Comparison of ENCODE assay signal across 26 cellular contexts in genomic region chr9:103104101-103104500, GRCh38.
"Had no signal": no experiment of that assay in that cellular context is flagged by ENCODE, and none has a peak within 500 bp of the region (broad histone marks: within the 10 kb centered on the region; RNA-seq: fewer than 3 reads in every experiment).

No MANE protein-coding gene starts in this region.

- H3K4me1 ChIP-seq: neural progenitor cell, parathyroid adenoma, psoas muscle, right lobe of liver, sigmoid colon, stomach, thyroid gland, tibial nerve, upper lobe of left lung, uterus had no signal

- H2AFZ ChIP-seq: neural progenitor cell, parathyroid adenoma had no signal

- H3K9me3 ChIP-seq: neutrophil, ovary, psoas muscle, right lobe of liver, sigmoid colon, thoracic aorta, thyroid gland, tibial nerve, upper lobe of left lung, uterus had no signal

- H3K9ac ChIP-seq: neural progenitor cell, parathyroid adenoma had no signal

- H3K4me3 ChIP-seq: neural progenitor cell, ovary, psoas muscle, right lobe of liver, sigmoid colon, stomach, thoracic aorta, thyroid gland, tibial nerve, upper lobe of left lung, uterus had no signal

- H3K36me3 ChIP-seq: neural progenitor cell, neutrophil, ovary, right lobe of liver, sigmoid colon, stomach, thoracic aorta, thyroid gland, tibial nerve, upper lobe of left lung, uterus had no signal

- H3K4me2 ChIP-seq: neural progenitor cell had no signal

- ATAC-seq: naive thymus-derived CD4-positive, alpha-beta T cell; natural killer cell; psoas muscle; right cardiac atrium; right lobe of liver; stimulated activated effector memory CD8-positive, alpha-beta T cell treated with anti-CD3 and anti-CD28 coated beads, Interleukin-12 subunit alpha, Interleukin-12 subunit beta, amount 100 ng/mL, for 72 hours; stimulated activated naive B cell treated with anti-CD40 and anti-IgM and Interleukin-4, amounts not matched to agents 10 μg/mL and 1 μg/mL and 100 μg/mL, for 72 hours had no signal

- H3K27ac ChIP-seq: neural progenitor cell, neutrophil, ovary, parathyroid adenoma, psoas muscle, right lobe of liver, sigmoid colon, stomach, thoracic aorta, thyroid gland, tibial nerve, upper lobe of left lung, uterus had no signal

- H3K27me3 ChIP-seq: neural progenitor cell, neutrophil, ovary, right lobe of liver, sigmoid colon, stomach, thyroid gland, tibial nerve, upper lobe of left lung, uterus had no signal

- DNase-seq: naive thymus-derived CD4-positive, alpha-beta T cell; natural killer cell; nucleus accumbens; ovary; psoas muscle; right cardiac atrium; right lobe of liver; sigmoid colon; small intestine; stimulated activated CD4-positive, alpha-beta T cell treated with anti-CD3 and anti-CD28 coated beads, Interleukin-15, amount 100 ng/mL, for 24 hours; stimulated activated CD4-positive, alpha-beta T cell treated with anti-CD3 and anti-CD28 coated beads, Interleukin-2, amount 100 ng/mL, for 24 hours; stimulated activated CD4-positive, alpha-beta T cell treated with anti-CD3 and anti-CD28 coated beads, Interleukin-2, amount 100 ng/mL, for 48 hours; stimulated activated CD4-positive, alpha-beta T cell treated with anti-CD3 and anti-CD28 coated beads, Interleukin-4, amount 100 ng/mL, for 24 hours; stimulated activated naive B cell treated with anti-CD40 and anti-IgM and Interleukin-4, amounts not matched to agents 10 μg/mL and 1 μg/mL and 100 μg/mL, for 72 hours; stimulated activated naive CD4-positive, alpha-beta T cell treated with Interleukin-2 at 50 U/mL for 16 hours; stomach; thyroid gland; trophoblast cell; uterus had no signal
